ENCODE assay signal across 17 cellular contexts in the genomic region with DNA sequence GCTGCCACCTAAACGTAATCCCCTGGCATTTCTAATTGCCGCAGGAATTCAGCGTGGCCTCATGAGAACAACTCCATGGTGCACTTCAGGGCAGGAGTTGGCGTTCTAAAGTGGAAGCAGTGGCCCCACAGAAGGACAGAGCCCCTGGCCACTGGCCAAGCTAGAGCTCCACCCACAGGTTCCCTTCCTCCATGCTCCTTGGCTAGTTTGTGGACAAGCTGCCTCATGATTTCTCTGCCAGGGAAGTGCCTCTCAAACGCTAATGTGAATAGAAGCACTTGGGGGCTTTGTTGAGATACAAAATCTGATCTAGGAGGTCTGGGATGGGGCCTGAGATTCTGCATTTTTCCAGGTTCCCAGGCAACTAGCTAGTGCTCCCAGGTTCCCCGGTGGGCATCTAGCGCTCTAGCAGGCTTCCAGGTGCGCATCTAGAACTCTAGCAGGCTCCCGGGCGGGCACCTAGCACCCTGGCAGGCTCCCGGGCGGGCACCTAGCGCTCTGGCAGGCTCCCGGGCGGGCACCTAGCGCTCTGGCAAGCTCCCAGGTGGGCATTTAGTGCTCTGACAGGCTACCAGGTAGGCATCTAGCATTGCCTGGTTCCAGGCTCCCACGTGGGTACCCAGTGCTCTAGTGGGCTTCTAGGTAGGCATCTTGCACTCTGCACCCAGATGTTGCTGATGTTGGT.
DNase-seq lines count a peak whose midpoint lies in the region; ATAC-seq and TF ChIP-seq lines count a peak whose summit lies in the region.
"Had no signal": no experiment of that assay in that cellular context is flagged by ENCODE, and none has a peak within 500 bp of the region (broad histone marks: within the 10 kb centered on the region; RNA-seq: fewer than 3 reads in every experiment).

No MANE protein-coding gene starts in this region.

- CTCF ChIA-PET in Caco-2 (lab: Charles Lee), result no interaction called here

- H3K9me3 Mint-ChIP-seq in Caco-2 (ENCODE audit: unreplicated experiment), result no peaks in the 10 kb centered on the region
- H3K9me3 Mint-ChIP-seq: T-cell, type B pancreatic cell had no signal

- H3K4me1 ChIP-seq in Caco-2, result no peaks in the 10 kb centered on the region

- peak; percentile 31 for DNase-seq in Ammon's horn (ENCODE audit: low spot score)
- peak; percentile 33 for DNase-seq in M059J (ENCODE audit: low read depth)
- DNase-seq in fibroblast of peridontal ligament (ENCODE audit: extremely low read depth), result peak; percentile 1
- DNase-seq in mucosa of gallbladder (ENCODE audit: low spot score), result peak; percentile 34
- no peak for DNase-seq in NCI-H1092 (lab: John Stamatoyannopoulos, UW)
- no peak for DNase-seq in MV-4-11 (lab: John Stamatoyannopoulos, UW)
- DNase-seq in Caco-2, result no peak
- DNase-seq: activated CD4-positive, alpha-beta T cell treated with anti-CD3 and anti-CD28 coated beads for 1 hour; activated T-cell treated with anti-CD3 and anti-CD28 coated beads, Interleukin-2, amount 50 U/mL, for 1 hour; mesendoderm; NCI-H1048; PC-3; T-cell had no signal

- H3K9me3 ChIP-seq in Caco-2, result no peaks in the 10 kb centered on the region
- H3K9me3 ChIP-seq: esophagus muscularis mucosa, ovary had no signal

- no peaks in the 10 kb centered on the region for H3K36me3 Mint-ChIP-seq in Caco-2 (ENCODE audit: insufficient read depth, unreplicated experiment)
- H3K36me3 Mint-ChIP-seq: T-cell, type B pancreatic cell had no signal

- intact Hi-C loops in Caco-2 (cut with micrococcal nuclease; ENCODE audit: unreplicated experiment), result no loop called here

- no peak overlapping the region for H3K27ac Mint-ChIP-seq in Caco-2 (ENCODE audit: unreplicated experiment)
- H3K27ac Mint-ChIP-seq: T-cell had no signal

- peaks cover 40% of the 10 kb centered on the region for H3K27me3 Mint-ChIP-seq in Caco-2 (ENCODE audit: insufficient read depth, unreplicated experiment)
- H3K27me3 Mint-ChIP-seq: T-cell had no signal

- TF ChIP-seq CTCF in Caco-2 (IDR thresholded peaks at IDR 0.05; ENCODE audit: insufficient read depth in 1 of 2, low read depth in 1 of 2, low read length in 1 of 2, severe bottlenecking in 1 of 2, unreplicated experiment in 1 of 2), result no peak

- POLR2A ChIA-PET in Caco-2 (lab: Charles Lee), result no interaction called here

- no peak for ATAC-seq in GM18873 (IDR thresholded peaks at IDR 0.05; ENCODE audit: low FRiP score, unreplicated experiment)
- ATAC-seq: PC-3, T-cell had no signal

- H3K4me3 ChIP-seq in Caco-2 (ENCODE audit: low read depth, low read length), result no peak overlapping the region
- H3K4me3 ChIP-seq: esophagus muscularis mucosa, ovary had no signal

- no peaks in the 10 kb centered on the region for H3K36me3 ChIP-seq in Caco-2 (ENCODE audit: control insufficient read depth, insufficient read depth, low read length)
- H3K36me3 ChIP-seq: ovary had no signal

- H3K4me1 Mint-ChIP-seq in Caco-2 (ENCODE audit: low read depth, unreplicated experiment), result no peaks in the 10 kb centered on the region
- H3K4me1 Mint-ChIP-seq: T-cell had no signal

- no TSS peak for BruUV-seq in Caco-2 (replicated peaks; lab: Mats Ljungman, UMichigan)

- H3K4me3 Mint-ChIP-seq in Caco-2 (ENCODE audit: unreplicated experiment), result no peak overlapping the region
- H3K4me3 Mint-ChIP-seq: T-cell had no signal

- no peaks in the 10 kb centered on the region; the same call in none of the 2 replicates for H3K27me3 ChIP-seq in Caco-2 (replicated peaks; ENCODE audit: control insufficient read depth, insufficient read depth, low read length)
- H3K27me3 ChIP-seq: esophagus muscularis mucosa, ovary had no signal

Comparison
In these comparisons a context has a peak if more than half of its experiments do, and no peak if none do; other contexts are left out.
1. DNase-seq: peak in Ammon's horn (single experiment), M059J (single experiment), fibroblast of peridontal ligament (single experiment) and mucosa of gallbladder (single experiment); none in NCI-H1092 (single experiment), MV-4-11 (single experiment) and Caco-2 (0 of 2).